In the genomic region with DNA sequence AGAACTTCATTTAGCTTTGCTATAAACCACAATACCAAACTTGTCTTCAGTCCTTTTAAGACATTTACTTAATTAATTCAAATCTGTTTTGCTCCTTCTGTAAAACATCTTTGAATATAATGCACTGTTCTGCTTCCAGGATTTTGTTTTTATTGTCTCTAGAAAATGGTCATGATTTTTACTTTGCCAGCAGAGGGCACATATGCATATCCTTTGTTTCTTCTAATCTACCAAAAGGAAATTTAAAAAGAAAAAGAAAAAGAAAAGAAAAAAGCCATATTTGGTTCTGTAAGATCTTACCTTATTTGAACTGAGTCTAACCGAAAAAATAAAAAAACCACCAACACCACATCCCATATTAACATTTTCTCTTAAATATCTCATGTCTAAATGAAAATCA, we compare ENCODE assay signal across 1 cellular context.
TF ChIP-seq lines count a peak whose summit lies in the region.

No MANE protein-coding gene starts in this region.

TF ChIP-seq in IMR-90, 13 proteins besides CTCF, POLR2A, EP300 and RAD21 (continued from another document):
- TF ChIP-seq, protein P1, sequence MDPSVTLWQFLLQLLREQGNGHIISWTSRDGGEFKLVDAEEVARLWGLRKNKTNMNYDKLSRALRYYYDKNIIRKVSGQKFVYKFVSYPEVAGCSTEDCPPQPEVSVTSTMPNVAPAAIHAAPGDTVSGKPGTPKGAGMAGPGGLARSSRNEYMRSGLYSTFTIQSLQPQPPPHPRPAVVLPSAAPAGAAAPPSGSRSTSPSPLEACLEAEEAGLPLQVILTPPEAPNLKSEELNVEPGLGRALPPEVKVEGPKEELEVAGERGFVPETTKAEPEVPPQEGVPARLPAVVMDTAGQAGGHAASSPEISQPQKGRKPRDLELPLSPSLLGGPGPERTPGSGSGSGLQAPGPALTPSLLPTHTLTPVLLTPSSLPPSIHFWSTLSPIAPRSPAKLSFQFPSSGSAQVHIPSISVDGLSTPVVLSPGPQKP (IDR thresholded peaks at IDR 0.05; ENCODE audit: borderline replicate concordance, low read depth, low read length), result no peak
- no peak for TF ChIP-seq RFX5 (IDR thresholded peaks at IDR 0.05; ENCODE audit: low read depth, low read length)
- TF ChIP-seq CHD1 (IDR thresholded peaks at IDR 0.05; ENCODE audit: low read depth, low read length), result no peak
- TF ChIP-seq MAZ (IDR thresholded peaks at IDR 0.05; ENCODE audit: borderline replicate concordance, low read depth, low read length), result no peak
- no peak for TF ChIP-seq SMC3 (IDR thresholded peaks at IDR 0.05; ENCODE audit: low read depth, low read length)
- no peak for TF ChIP-seq RCOR1 (IDR thresholded peaks at IDR 0.05; ENCODE audit: insufficient replicate concordance, low read length)
- no peak for TF ChIP-seq FOS (IDR thresholded peaks at IDR 0.05; ENCODE audit: low read depth, low read length)
- no peak for TF ChIP-seq USF2 (IDR thresholded peaks at IDR 0.05; ENCODE audit: low read depth, low read length)
- no peak for TF ChIP-seq MAFK (IDR thresholded peaks at IDR 0.05; ENCODE audit: low read depth, low read length)
- TF ChIP-seq MXI1 (IDR thresholded peaks at IDR 0.05; ENCODE audit: borderline replicate concordance, low read depth, low read length), result no peak
- no peak for TF ChIP-seq NFE2L2 (IDR thresholded peaks at IDR 0.05; ENCODE audit: low read depth, low read length)
- TF ChIP-seq BHLHE40 (IDR thresholded peaks at IDR 0.05; ENCODE audit: low read depth, low read length), result no peak
